17 cellular contexts compared by ENCODE assay signal in the genomic region with DNA sequence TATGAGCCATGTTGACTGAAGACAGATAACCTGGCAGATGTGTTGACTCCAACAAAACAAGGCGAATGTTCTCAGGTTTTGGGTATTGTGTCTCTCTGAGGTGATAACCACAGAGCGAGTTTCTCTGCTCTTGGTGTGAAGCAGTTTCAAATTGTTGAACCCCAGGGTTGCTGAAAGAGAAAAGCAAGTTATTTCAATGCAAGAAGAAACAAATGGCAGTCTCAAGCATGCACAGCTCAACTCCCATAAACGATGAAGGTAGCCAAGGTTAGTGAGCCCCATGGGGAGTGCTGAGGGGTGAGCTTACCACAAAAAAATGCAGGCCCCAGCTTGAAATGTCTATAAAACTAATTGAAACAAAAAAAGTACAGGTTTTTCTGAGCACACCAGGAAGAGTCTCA.
DNase-seq lines count a peak whose midpoint lies in the region; ATAC-seq and TF ChIP-seq lines count a peak whose summit lies in the region.
"Had no signal": no experiment of that assay in that cellular context is flagged by ENCODE, and none has a peak within 500 bp of the region (broad histone marks: within the 10 kb centered on the region; RNA-seq: fewer than 3 reads in every experiment).

No MANE protein-coding gene starts in this region.

- TF ChIP-seq CTCF in AG10803 (conservative IDR thresholded peaks at IDR 0.05; ENCODE audit: low read length) (no peak), HEK293 (tag by site-specific recombination; IDR thresholded peaks at IDR 0.05) (no peak), astrocyte of the cerebellum (IDR thresholded peaks at IDR 0.05; ENCODE audit: low read depth, low read length, missing control alignments) (no peak)

- POLR2A ChIA-PET in HEK293 (lab: Yijun Ruan, JAX) = interaction anchor here (1.1 kb wide), 1 partner anchor 8 kb away, joined by 4 read pairs; no protein-coding TSS in a partner anchor

- peak overlapping the region in 1 of 2 experiments; percentile 46 for H3K4ac ChIP-seq in mesenchymal stem cell (ENCODE audit: low read depth in 1 of 2, low read length in 2 of 2)

- CTCF ChIA-PET in HEK293 (lab: Yijun Ruan, JAX) = no interaction called here

- H3K79me1 ChIP-seq in mesenchymal stem cell (replicated peaks; ENCODE audit: low read length, poor library complexity, severe bottlenecking) = no peaks in the 10 kb centered on the region

- no peak overlapping the region for H3K23ac ChIP-seq in mesenchymal stem cell (ENCODE audit: low read length in 2 of 2)

- H3K9me3 ChIP-seq in HEK293 (ENCODE audit: control insufficient read depth, insufficient read depth, low read depth, low read length) (no peaks in the 10 kb centered on the region), mesenchymal stem cell (ENCODE audit: control insufficient read depth, low read length) (no peaks in the 10 kb centered on the region)

- no peaks in the 10 kb centered on the region for H3K36me3 ChIP-seq in HEK293 (ENCODE audit: control insufficient read depth in 2 of 2, insufficient read depth in 1 of 2, low read length in 2 of 2)
- H3K36me3 ChIP-seq in mesenchymal stem cell (ENCODE audit: control insufficient read depth in 1 of 2, insufficient read depth in 2 of 2, low read depth in 1 of 2, low read length in 2 of 2) = no peaks in the 10 kb centered on the region

- H3K27me3 ChIP-seq in mesenchymal stem cell (ENCODE audit: control insufficient read depth in 1 of 2, insufficient read depth in 1 of 2, low read length in 2 of 2) = no peaks in the 10 kb centered on the region

- H3K18ac ChIP-seq in mesenchymal stem cell (ENCODE audit: low read depth in 1 of 2, low read length in 2 of 2) = peak overlapping the region; percentile 68 to 79

- H2BK12ac ChIP-seq in mesenchymal stem cell (ENCODE audit: low read length in 2 of 2) = peak overlapping the region in 1 of 2 experiments; percentile 52

- no peak overlapping the region for H2AFZ ChIP-seq in mesenchymal stem cell (ENCODE audit: low read depth, low read length)

- peak; percentile 82 for DNase-seq in AG10803 (ENCODE audit: low read depth)
- peak; percentile 91 for DNase-seq in astrocyte of the cerebellum (ENCODE audit: low read depth)
- DNase-seq in mesenchymal stem cell = no peak
- no peak for DNase-seq in dedifferentiated amniotic fluid mesenchymal stem cell (ENCODE audit: extremely low spot score)
- no peak for DNase-seq in cortex of kidney (lab: John Stamatoyannopoulos, UW)
- no peak for DNase-seq in cerebellar nuclear complex (lab: John Stamatoyannopoulos, UW)
- DNase-seq: activated CD8-positive, alpha-beta T cell treated with anti-CD3 and anti-CD28 coated beads for 36 hours; anterior cingulate cortex; C1 segment of cervical spinal cord; erythroblast; left colon; NCI-H1048; NCI-H82; occipital lobe; stimulated activated CD4-positive, alpha-beta T cell treated with anti-CD3 and anti-CD28 coated beads, Interleukin-4, amount 100 ng/mL, for 24 hours had no signal

- peak overlapping the region; percentile 27 for H2BK120ac ChIP-seq in mesenchymal stem cell (ENCODE audit: low read depth, low read length)

- H3K27ac ChIP-seq in HEK293 (ENCODE audit: extremely low read depth, low read depth, low read length) (no peak overlapping the region), mesenchymal stem cell (ENCODE audit: low read length, poor library complexity, severe bottlenecking) (peak overlapping the region; percentile 99)

- H2AK5ac ChIP-seq in mesenchymal stem cell (ENCODE audit: low read length, severe bottlenecking) = peak overlapping the region; percentile 63

- in situ Hi-C loops in astrocyte of the cerebellum (cut with HindIII; ENCODE audit: low sequenced_read_pairs) = no loop called here

- WGBS in mesenchymal stem cell = 61% methylated on average over 3 of the region's 3 CpGs

- no peak overlapping the region for H4K91ac ChIP-seq in mesenchymal stem cell (ENCODE audit: low read length)

- H3K4me3 ChIP-seq in AG10803 (ENCODE audit: low read length) = no peak overlapping the region
- H3K4me3 ChIP-seq in HEK293 (ENCODE audit: low read depth, low read length) = no peak overlapping the region
- no peak overlapping the region for H3K4me3 ChIP-seq in astrocyte of the cerebellum (ENCODE audit: low read depth, low read length)
- peak overlapping the region in 1 of 2 experiments; percentile 19 for H3K4me3 ChIP-seq in mesenchymal stem cell (ENCODE audit: insufficient read depth in 1 of 2, low read depth in 1 of 2, low read length in 2 of 2)

- H3K4me1 ChIP-seq in HEK293 (ENCODE audit: control insufficient read depth, insufficient read depth, low read length) = no peaks in the 10 kb centered on the region
- peaks cover 17% of the 10 kb centered on the region for H3K4me1 ChIP-seq in mesenchymal stem cell (ENCODE audit: control insufficient read depth, insufficient read depth, low read depth, low read length)

- no peak overlapping the region for H4K8ac ChIP-seq in mesenchymal stem cell (ENCODE audit: low read length)

- no peak overlapping the region for H3K14ac ChIP-seq in mesenchymal stem cell (ENCODE audit: low read length in 2 of 2)

- peak overlapping the region; percentile 39 for H3K9ac ChIP-seq in mesenchymal stem cell (ENCODE audit: low read length)

- peak overlapping the region; percentile 32 for H2BK15ac ChIP-seq in mesenchymal stem cell (ENCODE audit: low read depth, poor library complexity, severe bottlenecking)

- H2BK5ac ChIP-seq in mesenchymal stem cell (ENCODE audit: low read depth, low read length, poor library complexity, severe bottlenecking) = peak overlapping the region; percentile 98

- H3K4me2 ChIP-seq in mesenchymal stem cell (ENCODE audit: low read length, poor library complexity, severe bottlenecking) = peak overlapping the region; percentile 36

- no peak for ATAC-seq in GM18502 (IDR thresholded peaks at IDR 0.05; ENCODE audit: poor library complexity, unreplicated experiment)
- ATAC-seq: activated CD8-positive, alpha-beta T cell treated with anti-CD3 and anti-CD28 coated beads for 36 hours; left colon had no signal

TF ChIP-seq in HEK293, 187 proteins besides CTCF, POLR2A, EP300 and RAD21 (continues in another document):
- TF ChIP-seq ZBTB1 (tag by site-specific recombination; IDR thresholded peaks at IDR 0.05) (no peak), TCF7L2 (IDR thresholded peaks at IDR 0.05; ENCODE audit: borderline replicate concordance, low read depth, low read length) (no peak), ZNF404 (tag by site-specific recombination; IDR thresholded peaks at IDR 0.05) (no peak), ZNF792 (tag by site-specific recombination; IDR thresholded peaks at IDR 0.05) (no peak), ZNF596 (tag by site-specific recombination; IDR thresholded peaks at IDR 0.05) (no peak), ZNF248 (tag by site-specific recombination; IDR thresholded peaks at IDR 0.05) (no peak), ZNF585B (tag by site-specific recombination; IDR thresholded peaks at IDR 0.05) (no peak), ZNF112 (tag by site-specific recombination; IDR thresholded peaks at IDR 0.05) (no peak), ZNF426 (tag by site-specific recombination; IDR thresholded peaks at IDR 0.05) (no peak)
- TF ChIP-seq, protein P1, sequence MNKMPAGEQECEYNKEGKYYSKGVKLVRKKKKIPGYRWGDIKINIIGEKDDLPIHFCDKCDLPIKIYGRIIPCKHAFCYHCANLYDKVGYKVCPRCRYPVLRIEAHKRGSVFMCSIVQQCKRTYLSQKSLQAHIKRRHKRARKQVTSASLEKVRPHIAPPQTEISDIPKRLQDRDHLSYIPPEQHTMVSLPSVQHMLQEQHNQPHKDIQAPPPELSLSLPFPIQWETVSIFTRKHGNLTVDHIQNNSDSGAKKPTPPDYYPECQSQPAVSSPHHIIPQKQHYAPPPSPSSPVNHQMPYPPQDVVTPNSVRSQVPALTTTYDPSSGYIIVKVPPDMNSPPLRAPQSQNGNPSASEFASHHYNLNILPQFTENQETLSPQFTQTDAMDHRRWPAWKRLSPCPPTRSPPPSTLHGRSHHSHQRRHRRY (tag by site-specific recombination; IDR thresholded peaks at IDR 0.05) = no peak
- TF ChIP-seq, protein P2, sequence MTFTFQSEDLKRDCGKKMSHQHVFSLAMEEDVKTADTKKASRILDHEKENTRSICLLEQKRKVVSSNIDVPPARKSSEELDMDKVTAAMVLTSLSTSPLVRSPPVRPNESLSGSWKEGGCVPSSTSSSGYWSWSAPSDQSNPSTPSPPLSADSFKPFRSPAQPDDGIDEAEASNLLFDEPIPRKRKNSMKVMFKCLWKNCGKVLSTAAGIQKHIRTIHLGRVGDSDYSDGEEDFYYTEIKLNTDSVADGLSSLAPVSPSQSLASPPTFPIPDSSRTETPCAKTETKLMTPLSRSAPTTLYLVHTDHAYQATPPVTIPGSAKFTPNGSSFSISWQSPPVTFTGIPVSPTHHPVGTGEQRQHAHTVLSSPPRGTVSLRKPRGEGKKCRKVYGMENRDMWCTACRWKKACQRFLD (tag by site-specific recombination; IDR thresholded peaks at IDR 0.05) = no peak
- TF ChIP-seq, protein P3, sequence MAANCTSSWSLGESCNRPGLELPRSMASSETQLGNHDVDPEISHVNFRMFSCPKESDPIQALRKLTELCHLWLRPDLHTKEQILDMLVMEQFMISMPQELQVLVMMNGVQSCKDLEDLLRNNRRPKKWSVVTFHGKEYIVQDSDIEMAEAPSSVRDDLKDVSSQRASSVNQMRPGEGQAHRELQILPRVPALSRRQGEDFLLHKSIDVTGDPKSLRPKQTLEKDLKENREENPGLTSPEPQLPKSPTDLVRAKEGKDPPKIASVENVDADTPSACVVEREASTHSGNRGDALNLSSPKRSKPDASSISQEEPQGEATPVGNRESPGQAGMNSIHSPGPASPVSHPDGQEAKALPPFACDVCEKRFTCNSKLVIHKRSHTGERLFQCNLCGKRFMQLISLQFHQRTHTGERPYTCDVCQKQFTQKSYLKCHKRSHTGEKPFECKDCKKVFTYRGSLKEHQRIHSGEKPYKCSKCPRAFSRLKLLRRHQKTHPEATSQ (tag by site-specific recombination; IDR thresholded peaks at IDR 0.05) = no peak

Comparison
In these comparisons a context has a peak if more than half of its experiments do, and no peak if none do; other contexts are left out.
1. DNase-seq: peak in AG10803 (single experiment) and astrocyte of the cerebellum (single experiment); none in mesenchymal stem cell (single experiment), dedifferentiated amniotic fluid mesenchymal stem cell (single experiment), cortex of kidney (single experiment) and cerebellar nuclear complex (0 of 2).